20 cellular contexts compared by ENCODE assay signal in the genomic region with DNA sequence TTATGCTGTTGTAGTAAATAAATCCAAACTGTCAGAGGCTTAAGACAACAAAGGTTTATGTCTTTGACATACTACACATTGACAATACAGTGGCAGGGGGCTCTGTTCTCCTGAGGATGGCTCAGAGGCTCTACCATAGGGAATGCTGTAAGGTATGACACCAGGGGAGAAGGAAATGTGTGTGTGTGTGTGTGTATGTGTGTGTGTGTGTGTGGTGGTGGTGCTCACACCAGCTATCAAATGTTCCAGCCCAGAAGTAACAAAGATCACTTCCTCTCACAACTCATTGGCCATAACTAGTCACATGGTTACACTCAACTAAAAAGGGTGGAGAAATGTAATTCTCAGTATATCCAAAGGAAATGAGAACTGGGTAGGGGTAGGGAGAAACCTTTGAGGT. TPM values are rescaled to one million over a fixed set of nuclear protein-coding genes. Genes with fewer than 3 reads are reported as not detected.
DNase-seq lines count a peak whose midpoint lies in the region; FAIRE-seq and TF ChIP-seq lines count a peak whose summit lies in the region.
"Had no signal": no experiment of that assay in that cellular context is flagged by ENCODE, and none has a peak within 500 bp of the region (broad histone marks: within the 10 kb centered on the region; RNA-seq: fewer than 3 reads in every experiment).

No MANE protein-coding gene starts in this region.

- H3K36me3 ChIP-seq in colonic mucosa: no peaks in the 10 kb centered on the region
- H3K36me3 ChIP-seq in small intestine (ENCODE audit: control insufficient read depth in 2 of 2, insufficient read depth in 2 of 2, low read length in 2 of 2): no peaks in the 10 kb centered on the region
- H3K36me3 ChIP-seq in breast epithelium: no peaks in the 10 kb centered on the region
- H3K36me3 ChIP-seq in hepatocyte (replicated peaks; ENCODE audit: insufficient read depth, low read depth): no peaks in the 10 kb centered on the region
- H3K36me3 ChIP-seq: BLaER1 treated with 17β-estradiol and CSF1 and Interleukin-3, amounts not matched to agents 10 nM and 100 nM; left ventricle myocardium inferior; pancreas; SJSA1 had no signal

- H3K9me2 ChIP-seq in hepatocyte (replicated peaks; ENCODE audit: insufficient read depth): no peaks in the 10 kb centered on the region

- no peak for TF ChIP-seq POLR2A in breast epithelium (IDR thresholded peaks at IDR 0.05)

- intact Hi-C loops in colonic mucosa (cut with DNase I): no loop called here
- intact Hi-C loops in breast epithelium (cut with DNase I; ENCODE audit: low total_unique reads): no loop called here

- no peak for FAIRE-seq in small intestine (lab: Jason Lieb, UNC)
- FAIRE-seq: pancreas had no signal

- CTCF ChIA-PET in HEK293T (lab: Yijun Ruan, JAX): no interaction called here

- no peak for DNase-seq in HEK293T (ENCODE audit: extremely low spot score)
- peak; percentile 5 for DNase-seq in NCI-H69 (lab: John Stamatoyannopoulos, UW)
- peak; percentile 50 for DNase-seq in colonic mucosa
- DNase-seq in small intestine: peak; percentile 61
- no peak for DNase-seq in breast epithelium (ENCODE audit: low spot score in 2 of 2)
- no peak for DNase-seq in NCI-H2107 (lab: John Stamatoyannopoulos, UW)
- no peak for DNase-seq in hepatocyte (ENCODE audit: low spot score)
- DNase-seq: activated CD4-positive, alpha-beta T cell treated with anti-CD3 and anti-CD28 coated beads, Interleukin-2, amount 10 ng/mL, durations not matched to agents 24 days and 14 days; activated naive CD8-positive, alpha-beta T cell treated with anti-CD3 and anti-CD28 coated beads for 36 hours; activated T-cell treated with anti-CD3 and anti-CD28 coated beads, Interleukin-2, amount 50 U/mL, for 24 hours; DMS153; effector memory CD4-positive, alpha-beta T cell; IMR-90; left ventricle myocardium inferior; NCI-H1436 treated with DMSO at 0.1 percent for 48 hours; pancreas had no signal

- H3K27me3 ChIP-seq in colonic mucosa (no peaks in the 10 kb centered on the region), small intestine (ENCODE audit: control insufficient read depth in 2 of 2, insufficient read depth in 2 of 2, low read length in 2 of 2) (no peaks in the 10 kb centered on the region), breast epithelium (no peaks in the 10 kb centered on the region), hepatocyte (no peaks in the 10 kb centered on the region)
- H3K27me3 ChIP-seq: BLaER1 treated with 17β-estradiol and CSF1 and Interleukin-3, amounts not matched to agents 10 nM and 100 nM; pancreas had no signal

- no peak overlapping the region for H2AFZ ChIP-seq in hepatocyte

- no peaks in the 10 kb centered on the region for H3K9me3 ChIP-seq in colonic mucosa
- H3K9me3 ChIP-seq in small intestine (ENCODE audit: control insufficient read depth, low read depth): no peaks in the 10 kb centered on the region
- H3K9me3 ChIP-seq in breast epithelium: no peaks in the 10 kb centered on the region
- no peaks in the 10 kb centered on the region for H3K9me3 ChIP-seq in hepatocyte (ENCODE audit: low read depth)
- H3K9me3 ChIP-seq: left ventricle myocardium inferior, pancreas, SJSA1 had no signal

- no peak for TF ChIP-seq CTCF in colonic mucosa (IDR thresholded peaks at IDR 0.05)
- no peak for TF ChIP-seq CTCF in breast epithelium (IDR thresholded peaks at IDR 0.05)
- TF ChIP-seq CTCF in hepatocyte (IDR thresholded peaks at IDR 0.05; ENCODE audit: poor library complexity): no peak

- POLR2A ChIA-PET in HEK293T (lab: Yijun Ruan, JAX): no interaction called here

- H3K79me2 ChIP-seq in hepatocyte: no peaks in the 10 kb centered on the region

- no peak overlapping the region for H3K4me2 ChIP-seq in hepatocyte
- H3K4me2 ChIP-seq: BLaER1 treated with 17β-estradiol and CSF1 and Interleukin-3, amounts not matched to agents 10 nM and 100 nM had no signal

- H3K27ac ChIP-seq in colonic mucosa (no peak overlapping the region), small intestine (ENCODE audit: low read depth in 1 of 2, low read length in 1 of 2) (no peak overlapping the region), breast epithelium (no peak overlapping the region), hepatocyte (no peak overlapping the region)
- H3K27ac ChIP-seq: BLaER1 treated with 17β-estradiol and CSF1 and Interleukin-3, amounts not matched to agents 10 nM and 100 nM; left ventricle myocardium inferior; pancreas; SJSA1; skin epidermis had no signal

- no peaks in the 10 kb centered on the region for H4K20me1 ChIP-seq in hepatocyte (ENCODE audit: insufficient read depth, poor library complexity, severe bottlenecking)
- H4K20me1 ChIP-seq: BLaER1 treated with 17β-estradiol and CSF1 and Interleukin-3, amounts not matched to agents 10 nM and 100 nM had no signal

- H3K4me1 ChIP-seq in colonic mucosa (no peaks in the 10 kb centered on the region), small intestine (ENCODE audit: control insufficient read depth in 2 of 2, insufficient read depth in 1 of 2, low read depth in 1 of 2, low read length in 1 of 2) (no peaks in the 10 kb centered on the region), breast epithelium (no peaks in the 10 kb centered on the region), hepatocyte (ENCODE audit: insufficient read depth) (peaks cover 22% of the 10 kb centered on the region)

- no peak overlapping the region for H3K4me3 ChIP-seq in colonic mucosa
- H3K4me3 ChIP-seq in small intestine (ENCODE audit: low read depth in 1 of 2, low read length in 2 of 2): no peak overlapping the region
- no peak overlapping the region for H3K4me3 ChIP-seq in breast epithelium
- H3K4me3 ChIP-seq in hepatocyte: no peak overlapping the region
- H3K4me3 ChIP-seq: BLaER1 treated with 17β-estradiol and CSF1 and Interleukin-3, amounts not matched to agents 10 nM and 100 nM; left ventricle myocardium inferior; pancreas; SJSA1; skin epidermis had no signal

- no peak overlapping the region for H3K9ac ChIP-seq in colonic mucosa (ENCODE audit: low read depth in 2 of 2, low read length in 2 of 2)
- H3K9ac ChIP-seq: BLaER1 treated with 17β-estradiol and CSF1 and Interleukin-3, amounts not matched to agents 10 nM and 100 nM had no signal

TF ChIP-seq in HEK293T, 16 proteins besides CTCF, POLR2A, EP300 and RAD21:
- TF ChIP-seq LEF1 (IDR thresholded peaks at IDR 0.05; ENCODE audit: borderline replicate concordance): no peak
- peak; percentile 67 for TF ChIP-seq PKNOX1 (IDR thresholded peaks at IDR 0.05)
- TF ChIP-seq FOXM1 (IDR thresholded peaks at IDR 0.05; ENCODE audit: borderline replicate concordance): no peak
- no peak for TF ChIP-seq SP1 (IDR thresholded peaks at IDR 0.05)

RNA-seq across cellular contexts. Expression of gene YWHAB, which starts 26.5 kb away (rescaled TPM):
- total RNA-seq in colonic mucosa (100 to 1,000 TPM; 256 to 282 TPM), breast epithelium (100 to 1,000 TPM; 125 to 155 (median 139) TPM), hepatocyte (86.3 and 89.5 TPM in 2 replicates)
- polyA plus RNA-seq in small intestine (100 to 1,000 TPM; 125 to 157 (median 133) TPM), hepatocyte (163 and 169 TPM in 2 replicates)

RNA-seq across cellular contexts. Expression of gene RIMS4, which starts 48.6 kb away (rescaled TPM):
- total RNA-seq in colonic mucosa (under 1 TPM; 0.64 to 0.74 TPM), breast epithelium (1 to 10 TPM in 1 of 3 donors, under 1 TPM in 2; 0.66 to 1.8 (median 0.96) TPM), hepatocyte (8.1 and 9.0 TPM in 2 replicates)
- polyA plus RNA-seq in small intestine (1 to 10 TPM in 1 of 3 donors, not detected in 2; 1.2 TPM), hepatocyte (4.9 and 5.1 TPM in 2 replicates)
- total RNA-seq: activated CD4-positive, alpha-beta T cell treated with anti-CD3 and anti-CD28 coated beads, Interleukin-2, amount 10 ng/mL, durations not matched to agents 24 days and 14 days; IMR-90; myocyte; SJSA1 had no signal
- polyA plus RNA-seq: IMR-90 had no signal

RNA-seq across cellular contexts. Expression of gene PABPC1L, which starts 50.9 kb away (rescaled TPM):
- total RNA-seq in colonic mucosa: 10 to 100 TPM; 11.5 to 36.3 TPM
- polyA plus RNA-seq in small intestine: 10 to 100 TPM in 1 of 3 donors, 1 to 10 TPM in 2; 7.0 to 10.7 (median 8.5) TPM
- total RNA-seq in breast epithelium: 10 to 100 TPM in 2 of 3 donors, 1 to 10 TPM in 1; 6.9 to 55.3 (median 28.8) TPM
- 18.0 and 23.5 TPM in 2 replicates for total RNA-seq in hepatocyte
- polyA plus RNA-seq in hepatocyte: 15.6 and 29.6 TPM in 2 replicates

Comparison
In these comparisons a context has a peak if more than half of its experiments do, and no peak if none do; other contexts are left out.
1. DNase-seq: peak in NCI-H69 (single experiment), colonic mucosa (single experiment) and small intestine (single experiment); none in HEK293T (single experiment), breast epithelium (0 of 2), NCI-H2107 (single experiment) and hepatocyte (single experiment).